Comparison of ENCODE assay signal across 13 cellular contexts in genomic region chr14:91173867-91174266, GRCh38. TPM values are rescaled to one million over a fixed set of nuclear protein-coding genes. Genes with fewer than 3 reads are reported as not detected.
DNase-seq lines count a peak whose midpoint lies in the region; ATAC-seq, FAIRE-seq and TF ChIP-seq lines count a peak whose summit lies in the region.
"Had no signal": no experiment of that assay in that cellular context is flagged by ENCODE, and none has a peak within 500 bp of the region (broad histone marks: within the 10 kb centered on the region; RNA-seq: fewer than 3 reads in every experiment).

No MANE protein-coding gene starts in this region.

- no peaks in the 10 kb centered on the region for H3K79me2 ChIP-seq in HepG2 (ENCODE audit: insufficient read depth, low read length)

- CTCF ChIA-PET in HepG2 (lab: Yijun Ruan, JAX; ENCODE audit: low intra/inter-chr PET ratio, low total read pairs) (interaction anchor here (0.6 to 1.9 kb wide), 3 partner anchors 34 to 271 kb away, joined by 3 to 20 read pairs (median 19); no protein-coding TSS in a partner anchor), MCF 10A (lab: Yijun Ruan, JAX) (interaction anchor here (0.6 to 16.3 kb wide), 37 partner anchors 9 to 1159 kb away, joined by 3 to 264 read pairs (median 5); partner anchors contain the start of gene RPS6KA5)

- H3K4me2 ChIP-seq in HepG2 (ENCODE audit: low read depth, low read length), result no peak overlapping the region
- H3K4me2 ChIP-seq: BLaER1 had no signal

- POLR2A ChIA-PET in HepG2 (lab: Yijun Ruan, JAX), result no interaction called here
- POLR2A ChIA-PET in MCF 10A (lab: Yijun Ruan, JAX), result interaction anchor here (0.7 to 2.4 kb wide), 3 partner anchors 16 to 336 kb away, joined by 3 to 12 read pairs (median 3); partner anchors contain the start of gene PPP4R3A

- in situ Hi-C loops in HepG2 (cut with HindIII; ENCODE audit: extremely low pct_ligation_motif_present, low pct_unique_long_range_greater_than_20kb), result loop anchor here (5.0 kb wide), 1 partner anchor 272 kb away; no protein-coding TSS in a partner anchor

- H3K4me1 ChIP-seq in liver (ENCODE audit: control insufficient read depth in 4 of 4, insufficient read depth in 4 of 4, low read length in 3 of 4) (peaks cover 0 to 19% (median 13%) of the 10 kb centered on the region in 4 donors), HepG2 (ENCODE audit: insufficient read depth, low read length) (no peaks in the 10 kb centered on the region)
- H3K4me1 ChIP-seq: BLaER1 had no signal

- H3K9ac ChIP-seq in liver (ENCODE audit: low read depth in 1 of 2, low read length in 2 of 2) (no peak overlapping the region), HepG2 (ENCODE audit: insufficient read depth, low read depth, low read length) (no peak overlapping the region)
- H3K9ac ChIP-seq: BLaER1 had no signal

- H2AFZ ChIP-seq in HepG2 (ENCODE audit: low read length), result no peak overlapping the region

- TF ChIP-seq EP300 in HepG2 (IDR thresholded peaks at IDR 0.05; ENCODE audit: low read depth in 2 of 2, low read length in 2 of 2) (no peak), HepG2 (CRISPR knock-in tag; IDR thresholded peaks at IDR 0.05; ENCODE audit: borderline replicate concordance) (no peak)

- FAIRE-seq in HepG2 (lab: Jason Lieb, UNC), result no peak
- no peak for FAIRE-seq in GM12891 (lab: Jason Lieb, UNC)
- FAIRE-seq: GM19239 had no signal

- H3K9me3 Mint-ChIP-seq in glutamatergic neuron (ENCODE audit: unreplicated experiment), result peaks cover 2% of the 10 kb centered on the region
- no peaks in the 10 kb centered on the region for H3K9me3 Mint-ChIP-seq in MCF 10A (ENCODE audit: unreplicated experiment)
- H3K9me3 Mint-ChIP-seq: CD4-positive, alpha-beta memory T cell had no signal

- BruUV-seq in HepG2 (replicated peaks; lab: Mats Ljungman, UMichigan) (no TSS peak), MCF 10A (replicated peaks; lab: Mats Ljungman, UMichigan) (no TSS peak)

- no peaks in the 10 kb centered on the region for H3K27me3 ChIP-seq in liver (ENCODE audit: control insufficient read depth in 4 of 4, insufficient read depth in 4 of 4, low read length in 3 of 4)
- H3K27me3 ChIP-seq in HepG2 (ENCODE audit: control insufficient read depth in 1 of 2, insufficient read depth in 2 of 2, low read length in 2 of 2), result no peaks in the 10 kb centered on the region
- H3K27me3 ChIP-seq: BLaER1 had no signal

- ATAC-seq in HepG2 (no peak), GM18519 (IDR thresholded peaks at IDR 0.05; ENCODE audit: low FRiP score, unreplicated experiment) (no peak)

- H3K27ac ChIP-seq in liver (ENCODE audit: low read depth in 1 of 2, low read length in 2 of 2), result no peak overlapping the region
- no peak overlapping the region for H3K27ac ChIP-seq in HepG2 (ENCODE audit: extremely low read length, insufficient read depth, low read length)
- H3K27ac ChIP-seq: BLaER1 had no signal

- WGBS in liver, result 51% methylated on average over 4 of the region's 4 CpGs
- WGBS in HepG2 (ENCODE audit: low lambda C conversion rate), result 78% methylated on average over 2 of the region's 4 CpGs

- H4K20me1 ChIP-seq in HepG2 (ENCODE audit: insufficient read depth, low read length), result peaks cover 3% of the 10 kb centered on the region; the same call in 1 of the 2 replicates

- H3K9me3 ChIP-seq in liver (ENCODE audit: control insufficient read depth in 4 of 4, low read length in 3 of 4), result no peaks in the 10 kb centered on the region
- no peaks in the 10 kb centered on the region for H3K9me3 ChIP-seq in HepG2 (ENCODE audit: low read length)
- H3K9me3 ChIP-seq: BLaER1 had no signal

- H3K36me3 Mint-ChIP-seq in glutamatergic neuron (ENCODE audit: unreplicated experiment), result no peaks in the 10 kb centered on the region
- H3K36me3 Mint-ChIP-seq in MCF 10A (ENCODE audit: insufficient read depth, unreplicated experiment), result peaks cover 35% of the 10 kb centered on the region

- TF ChIP-seq RAD21 in liver (IDR thresholded peaks at IDR 0.05), result no peak
- no peak for TF ChIP-seq RAD21 in HepG2 (CRISPR knock-in tag; IDR thresholded peaks at IDR 0.05)

- H3K4me3 Mint-ChIP-seq in glutamatergic neuron (ENCODE audit: unreplicated experiment), result no peak overlapping the region
- H3K4me3 Mint-ChIP-seq in MCF 10A (ENCODE audit: unreplicated experiment), result no peak overlapping the region
- H3K4me3 Mint-ChIP-seq: CD14-positive monocyte; CD4-positive, alpha-beta memory T cell; H9 had no signal

- H3K27me3 Mint-ChIP-seq in glutamatergic neuron (ENCODE audit: unreplicated experiment) (peaks cover 1% of the 10 kb centered on the region), MCF 10A (ENCODE audit: insufficient read depth, unreplicated experiment) (no peaks in the 10 kb centered on the region)
- H3K27me3 Mint-ChIP-seq: CD4-positive, alpha-beta memory T cell had no signal

- peaks cover 2 to 22% (median 10%) of the 10 kb centered on the region in 4 donors for H3K36me3 ChIP-seq in liver (ENCODE audit: control insufficient read depth in 4 of 4, insufficient read depth in 3 of 4, low read depth in 1 of 4, low read length in 3 of 4)
- peaks cover 5 to 33% of the 10 kb centered on the region in 2 experiments; a peak in 4 of 5 replicates for H3K36me3 ChIP-seq in HepG2 (replicated peaks in 1 of 2; ENCODE audit: control insufficient read depth in 1 of 2, insufficient read depth in 2 of 2, low read length in 2 of 2)

- intact Hi-C loops in HepG2 (cut with micrococcal nuclease; ENCODE audit: unreplicated experiment), result loop anchor here (1.0 to 10.0 kb wide), 3 partner anchors 36 to 271 kb away; partner anchors contain the start of gene RPS6KA5
- intact Hi-C loops in MCF 10A (cut with micrococcal nuclease), result loop anchor here (1.0 kb wide), 3 partner anchors 36 to 271 kb away; partner anchors contain the start of gene RPS6KA5

- H3K4me3 ChIP-seq in liver (ENCODE audit: low read depth in 1 of 3, low read length in 3 of 3) (no peak overlapping the region), HepG2 (replicated peaks in 1 of 3; ENCODE audit: insufficient read depth in 1 of 3, low read depth in 2 of 3, low read length in 3 of 3) (no peak overlapping the region)
- H3K4me3 ChIP-seq: BLaER1 had no signal

- H3K27ac Mint-ChIP-seq in glutamatergic neuron (ENCODE audit: unreplicated experiment) (no peak overlapping the region), MCF 10A (ENCODE audit: low read depth, unreplicated experiment) (no peak overlapping the region)

- no peak for DNase-seq in HepG2 (ENCODE audit: low spot score)
- DNase-seq in glutamatergic neuron, result peak; percentile 73
- peak; percentile 17 for DNase-seq in retina
- no peak for DNase-seq in GM12891 (ENCODE audit: insufficient read length, low spot score)
- no peak for DNase-seq in MCF 10A (ENCODE audit: unreplicated experiment)
- DNase-seq: GF-D8 had no signal

- H3K4me1 Mint-ChIP-seq in glutamatergic neuron (ENCODE audit: low read depth, unreplicated experiment) (peaks cover 2% of the 10 kb centered on the region), MCF 10A (ENCODE audit: insufficient read depth, unreplicated experiment) (no peaks in the 10 kb centered on the region)
- H3K4me1 Mint-ChIP-seq: CD14-positive monocyte had no signal

- TF ChIP-seq POLR2A in HepG2 (IDR thresholded peaks at IDR 0.05; ENCODE audit: insufficient read depth in 1 of 2, low read depth in 2 of 2, low read length in 2 of 2), result no peak
- no peak for TF ChIP-seq POLR2A in GM12891 (IDR thresholded peaks at IDR 0.05; ENCODE audit: low read depth, low read length)

- TF ChIP-seq CTCF in liver (IDR thresholded peaks at IDR 0.05; ENCODE audit: low read depth, low read length, missing input control), result no peak
- TF ChIP-seq CTCF in HepG2 (CRISPR knock-in tag; IDR thresholded peaks at IDR 0.05), result no peak
- TF ChIP-seq CTCF in glutamatergic neuron (IDR thresholded peaks at IDR 0.05; ENCODE audit: partially characterized antibody, unreplicated experiment), result no peak
- TF ChIP-seq CTCF in MCF 10A (IDR thresholded peaks at IDR 0.05; ENCODE audit: unreplicated experiment), result no peak

TF ChIP-seq in liver, 16 proteins besides CTCF, POLR2A, EP300 and RAD21 (continues in another document):
- TF ChIP-seq HNF4A (conservative IDR thresholded peaks at IDR 0.05), result peak; percentile 5 to 30

TF ChIP-seq in HepG2, 621 proteins besides CTCF, POLR2A, EP300 and RAD21 (continues in another document):
- TF ChIP-seq PCBP1 (IDR thresholded peaks at IDR 0.05; ENCODE audit: borderline replicate concordance, low read depth, low read length) (no peak), ZNF780A (CRISPR knock-in tag; IDR thresholded peaks at IDR 0.05) (no peak), MTA1 (CRISPR knock-in tag; IDR thresholded peaks at IDR 0.05; ENCODE audit: borderline replicate concordance) (no peak)

TF ChIP-seq in GM12891, 5 proteins besides CTCF, POLR2A, EP300 and RAD21 (continues in another document):
- TF ChIP-seq POU2F2 (IDR thresholded peaks at IDR 0.05; ENCODE audit: low read depth, low read length), result no peak
- TF ChIP-seq POLR2AphosphoS5 (IDR thresholded peaks at IDR 0.05; ENCODE audit: low read depth, low read length), result no peak
- TF ChIP-seq TAF1 (IDR thresholded peaks at IDR 0.05; ENCODE audit: low read depth, low read length), result no peak

RNA-seq across cellular contexts. Expression of gene DGLUCY, which starts 60.0 kb away (rescaled TPM):
- total RNA-seq in liver, result 10 to 100 TPM; 26.1 to 58.1 TPM
- 10 to 100 TPM; 17.9 to 23.6 TPM for polyA plus RNA-seq in liver
- 16.6 and 36.3 TPM in 2 replicates for total RNA-seq in HepG2 (2016; rRNA removed; fragmentation: Illumina TruSeq; extraction: Trizol)
- total RNA-seq in HepG2 (2016; cell fraction: cytosol; rRNA removed; fragmentation: Illumina TruSeq; extraction: Trizol; ENCODE audit: low read depth), result 7.4 and 10.5 TPM in 2 replicates
- total RNA-seq in HepG2 (2016; cell fraction: insoluble cytoplasmic fraction; rRNA removed; fragmentation: Illumina TruSeq; extraction: Trizol), result 19.2 and 33.7 TPM in 2 replicates
- total RNA-seq in HepG2 (2016; cell fraction: membrane; rRNA removed; fragmentation: Illumina TruSeq; extraction: Trizol), result 13.9 and 17.2 TPM in 2 replicates
- total RNA-seq in HepG2 (2016; cell fraction: nucleus; rRNA removed; fragmentation: Illumina TruSeq; extraction: Trizol), result 41.0 and 53.4 TPM in 2 replicates
- 14.8 and 18.8 TPM in 2 replicates for polyA plus RNA-seq in HepG2 (2011; rRNA removed)
- polyA plus RNA-seq in HepG2 (2011; cell fraction: cytosol; rRNA removed), result 10.0 and 10.9 TPM in 2 replicates
- polyA plus RNA-seq in HepG2 (2011; cell fraction: nucleus; rRNA removed), result 69.0 and 79.9 TPM in 2 replicates
- 14.0 and 15.8 TPM in 2 replicates for polyA plus RNA-seq in HepG2 (2012)
- 7.4 and 8.4 TPM in 2 replicates for polyA plus RNA-seq in HepG2 (2016; cell fraction: cytosol; fragmentation: Illumina TruSeq; extraction: Trizol; ENCODE audit: low read depth)
- 12.6 and 15.7 TPM in 2 replicates for polyA plus RNA-seq in HepG2 (2016; cell fraction: insoluble cytoplasmic fraction; fragmentation: Illumina TruSeq; extraction: Trizol; ENCODE audit: low read depth)
- polyA plus RNA-seq in HepG2 (2016; cell fraction: membrane; fragmentation: Illumina TruSeq; extraction: Trizol; ENCODE audit: low read depth), result 11.4 and 11.6 TPM in 2 replicates
- polyA plus RNA-seq in HepG2 (2016; cell fraction: nucleus; fragmentation: Illumina TruSeq; extraction: Trizol; ENCODE audit: insufficient read depth, low read depth), result 45.5 and 47.0 TPM in 2 replicates
- polyA minus RNA-seq in HepG2 (2011; rRNA and poly(A)+ RNA removed; ENCODE audit: low replicate concordance), result 6.1 and 32.7 TPM in 2 replicates
- polyA minus RNA-seq in HepG2 (2011; cell fraction: cytosol; rRNA and poly(A)+ RNA removed), result 9.4 and 9.6 TPM in 2 replicates
- polyA minus RNA-seq in HepG2 (2011; cell fraction: nucleus; rRNA and poly(A)+ RNA removed), result 44.3 and 59.9 TPM in 2 replicates
- total RNA-seq in glutamatergic neuron (ENCODE audit: unreplicated experiment), result 8.3 TPM
- 26.9 TPM for polyA plus RNA-seq in GM12891 (2012; ENCODE audit: low read depth, missing spikeins)
- total RNA-seq in MCF 10A (2022), result 11.3 and 11.7 TPM in 2 replicates

Comparison
In these comparisons a context has a peak if more than half of its experiments do, and no peak if none do; other contexts are left out.
1. DNase-seq: peak in glutamatergic neuron (single experiment) and retina (single experiment); none in HepG2 (single experiment), GM12891 (single experiment) and MCF 10A (single experiment).